Comparison of ENCODE assay signal across 1 cellular context in the genomic region with DNA sequence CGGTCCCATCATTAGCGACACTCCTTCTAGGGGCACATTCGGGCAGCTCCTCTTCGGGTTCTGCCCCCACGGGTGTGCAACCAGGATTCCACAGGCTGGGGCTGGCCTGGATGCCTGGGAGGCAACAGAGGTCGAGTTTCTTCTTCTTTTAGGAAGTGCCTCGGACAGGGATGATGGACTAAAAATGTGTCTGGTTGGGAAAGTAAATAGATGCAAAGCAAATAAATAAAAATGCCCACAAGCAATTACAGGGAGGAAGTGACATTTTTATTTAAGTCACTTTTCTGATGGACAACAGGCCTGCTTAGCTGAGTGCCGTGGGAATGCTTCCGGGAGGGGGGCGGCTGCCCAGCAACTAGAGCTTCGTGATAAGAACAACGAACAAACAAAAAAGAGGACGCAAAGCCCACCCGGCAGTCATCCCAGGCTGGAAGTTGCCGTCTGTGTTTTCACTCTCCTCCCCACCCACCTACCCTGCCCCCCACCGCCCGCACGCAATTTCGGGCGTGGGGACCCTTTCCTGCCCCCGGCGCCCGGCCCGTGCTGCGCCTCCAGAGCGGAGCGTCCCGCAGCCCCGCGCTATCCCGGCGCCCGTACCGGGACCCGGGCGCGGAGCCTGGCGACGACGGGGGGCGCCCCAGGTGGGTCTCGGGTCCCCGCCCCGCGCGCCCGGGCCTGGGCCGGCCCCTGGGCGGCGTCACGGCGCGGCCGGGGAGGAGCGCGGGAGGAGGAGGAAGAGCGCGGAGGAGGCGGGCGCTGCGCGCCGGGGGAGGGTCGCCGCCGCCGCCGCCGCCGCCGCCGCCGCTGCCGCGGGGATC.
A peak's percentile ranks its signal among the peaks of the same experiment; 100 is the strongest.
TF ChIP-seq lines count a peak whose summit lies in the region.

No MANE protein-coding gene starts in this region.

TF ChIP-seq in K562, 482 proteins besides CTCF, POLR2A, EP300 and RAD21 (continued from another document):
- TF ChIP-seq VEZF1 (CRISPR knock-in tag; IDR thresholded peaks at IDR 0.05) (peak; percentile 79), CCNT2 (IDR thresholded peaks at IDR 0.05; ENCODE audit: borderline replicate concordance, extremely low read depth, insufficient read length, low read depth, low read length) (peak; percentile 71), NR2F6 (CRISPR knock-in tag; IDR thresholded peaks at IDR 0.05) (no peak), MYC (IDR thresholded peaks at IDR 0.05; ENCODE audit: low read depth, low read length) (0 out of 2 replicates have a peak, but pooled peaks have one; percentile 27), MYC (CRISPR knock-in tag; IDR thresholded peaks at IDR 0.05; ENCODE audit: borderline replicate concordance, low read depth) (no peak), RFX1 (IDR thresholded peaks at IDR 0.05) (0 out of 2 replicates have a peak, but pooled peaks have one; percentile 16)
